9 cellular contexts compared by ENCODE assay signal in the genomic region with DNA sequence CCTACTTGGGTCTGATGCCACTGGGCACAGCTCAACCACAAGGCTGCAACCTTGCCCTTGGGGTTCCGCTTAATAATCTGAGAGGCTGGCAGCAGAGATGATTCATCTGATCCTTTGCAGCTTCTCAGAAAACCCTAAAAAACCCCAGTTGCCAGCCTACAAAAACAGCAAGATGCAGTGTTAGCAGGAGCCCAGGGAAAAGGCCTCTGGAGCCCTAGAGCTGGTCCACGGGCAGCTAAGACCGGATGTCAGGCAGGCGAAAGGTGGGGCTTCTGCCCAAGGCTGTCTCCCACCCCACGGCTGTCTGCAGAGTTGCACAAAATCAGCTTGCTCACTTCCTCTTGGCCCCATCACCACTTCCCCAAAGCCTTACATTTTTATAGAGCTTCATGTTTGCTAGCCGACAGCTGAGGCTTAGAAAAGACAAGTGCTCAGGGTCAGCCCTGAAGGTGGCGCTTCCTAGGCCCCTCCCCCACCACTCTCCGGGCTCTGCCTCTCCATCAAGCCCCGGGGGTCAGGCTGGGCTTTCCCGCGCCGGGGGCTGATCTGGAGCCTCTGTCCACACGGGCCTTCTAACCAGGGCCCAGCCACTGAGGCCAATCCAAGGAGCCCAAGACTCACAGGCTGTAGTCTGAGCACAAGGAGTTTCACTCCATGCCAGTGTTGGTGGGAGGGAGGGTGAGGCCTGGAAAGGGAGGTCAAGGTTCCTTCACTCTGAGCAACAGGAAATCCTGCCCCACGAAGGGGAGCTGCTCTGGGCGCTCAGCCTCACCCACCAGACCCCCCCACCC. TPM values are rescaled to one million over a fixed set of nuclear protein-coding genes. Genes with fewer than 3 reads are reported as not detected.
DNase-seq lines count a peak whose midpoint lies in the region; ATAC-seq and TF ChIP-seq lines count a peak whose summit lies in the region.
"Had no signal": no experiment of that assay in that cellular context is flagged by ENCODE, and none has a peak within 500 bp of the region (broad histone marks: within the 10 kb centered on the region; RNA-seq: fewer than 3 reads in every experiment).

No MANE protein-coding gene starts in this region.

- peak overlapping the region; percentile 86 to 92 for H3K27ac ChIP-seq in right atrium auricular region

- ATAC-seq in GM19372 (IDR thresholded peaks at IDR 0.05; ENCODE audit: low read depth, unreplicated experiment): peak; percentile 42
- ATAC-seq in HG03460 (IDR thresholded peaks at IDR 0.05; ENCODE audit: unreplicated experiment): peak; percentile 53

- H3K4me3 Mint-ChIP-seq in activated naive CD8-positive, alpha-beta T cell treated with anti-CD3 and anti-CD28 coated beads for 36 hours: peak overlapping the region; percentile 70

- no peaks in the 10 kb centered on the region for H3K27me3 Mint-ChIP-seq in activated naive CD8-positive, alpha-beta T cell treated with anti-CD3 and anti-CD28 coated beads for 36 hours

- H3K4me3 ChIP-seq in BJ (ENCODE audit: low read depth, low read length): no peak overlapping the region
- peak overlapping the region; percentile 9 to 41 for H3K4me3 ChIP-seq in right atrium auricular region

- H3K27me3 ChIP-seq in BJ (ENCODE audit: control insufficient read depth, insufficient read depth, low read length) (no peaks in the 10 kb centered on the region; the same call in 1 of the 2 replicates), right atrium auricular region (no peaks in the 10 kb centered on the region)

- DNase-seq in BJ (ENCODE audit: low read depth) (no peak), SIG-M5 treated with dmso at 0.1 percent for 504 hours (lab: John Stamatoyannopoulos, UW; ENCODE audit: unreplicated experiment) (peak; percentile 98), right atrium auricular region (ENCODE audit: low spot score) (peak; percentile 84), retina (peak; percentile 95), NCI-H2029 (lab: John Stamatoyannopoulos, UW) (no peak)
- DNase-seq in activated naive CD8-positive, alpha-beta T cell treated with anti-CD3 and anti-CD28 coated beads for 36 hours: peak; percentile 60

- H3K9me3 ChIP-seq in right atrium auricular region: no peaks in the 10 kb centered on the region

- no peaks in the 10 kb centered on the region for H3K9me3 Mint-ChIP-seq in activated naive CD8-positive, alpha-beta T cell treated with anti-CD3 and anti-CD28 coated beads for 36 hours

- CTCF ChIA-PET in BJ (lab: Yijun Ruan, JAX): interaction anchor here (0.6 to 3.1 kb wide), 55 partner anchors 10 to 266 kb away, joined by 3 to 38 read pairs (median 6); a partner anchor contains a TSS

- H3K4me1 ChIP-seq in right atrium auricular region: peaks cover 0 to 46% of the 10 kb centered on the region in 2 donors

- H3K36me3 Mint-ChIP-seq in activated naive CD8-positive, alpha-beta T cell treated with anti-CD3 and anti-CD28 coated beads for 36 hours: no peaks in the 10 kb centered on the region

- POLR2A ChIA-PET in BJ (lab: Charles Lee): interaction anchor here (0.5 to 1.7 kb wide), 2 partner anchors 231 to 256 kb away, joined by 3 to 5 read pairs; a partner anchor contains a TSS

- peak overlapping the region; percentile 88 for H3K27ac Mint-ChIP-seq in activated naive CD8-positive, alpha-beta T cell treated with anti-CD3 and anti-CD28 coated beads for 36 hours

- H3K36me3 ChIP-seq in BJ (ENCODE audit: control insufficient read depth, insufficient read depth, low read length): no peaks in the 10 kb centered on the region
- no peaks in the 10 kb centered on the region for H3K36me3 ChIP-seq in right atrium auricular region

- H3K4me1 Mint-ChIP-seq in activated naive CD8-positive, alpha-beta T cell treated with anti-CD3 and anti-CD28 coated beads for 36 hours: peaks cover 48% of the 10 kb centered on the region

- TF ChIP-seq CTCF in BJ (IDR thresholded peaks at IDR 0.05; ENCODE audit: insufficient read depth, low read depth, low read length) (peak; percentile 33), right atrium auricular region (IDR thresholded peaks at IDR 0.05) (no peak)

RNA-seq across cellular contexts. Expression of a gene that starts 4.2 kb away (rescaled TPM):
- polyA plus RNA-seq in BJ (2011; rRNA removed): not detected in 2 replicates
- polyA minus RNA-seq in BJ (2011; rRNA and poly(A)+ RNA removed): not detected in 2 replicates
- not detected for total RNA-seq in activated naive CD8-positive, alpha-beta T cell treated with anti-CD3 and anti-CD28 coated beads for 36 hours
- 10 to 100 TPM in 1 of 2 donors, 1 to 10 TPM in 1; 2.0 to 11.3 TPM for total RNA-seq in right atrium auricular region
- total RNA-seq: SK-MEL-5 had no signal

RNA-seq across cellular contexts. Expression of a gene that starts 4.2 kb away (rescaled TPM):
- polyA plus RNA-seq in BJ (2011; rRNA removed): not detected in 2 replicates
- not detected in 2 replicates for polyA minus RNA-seq in BJ (2011; rRNA and poly(A)+ RNA removed)
- not detected for total RNA-seq in activated naive CD8-positive, alpha-beta T cell treated with anti-CD3 and anti-CD28 coated beads for 36 hours
- 1 to 10 TPM in 1 of 2 donors, under 1 TPM in 1; 0.63 to 4.8 TPM for total RNA-seq in right atrium auricular region

RNA-seq across cellular contexts. Expression of a gene that starts 33.8 kb away (rescaled TPM):
- polyA plus RNA-seq in BJ (2011; rRNA removed): 0.48 and 0.71 TPM in 2 replicates
- polyA minus RNA-seq in BJ (2011; rRNA and poly(A)+ RNA removed): 0.05 and 0.67 TPM in 2 replicates
- total RNA-seq in activated naive CD8-positive, alpha-beta T cell treated with anti-CD3 and anti-CD28 coated beads for 36 hours: 1 to 10 TPM; 3.6 to 3.8 TPM
- total RNA-seq in right atrium auricular region: 10 to 100 TPM in 1 of 2 donors, 1 to 10 TPM in 1; 9.6 to 33.6 TPM
- total RNA-seq: SK-MEL-5 had no signal

RNA-seq across cellular contexts. Expression of a gene that starts 58.3 kb away (rescaled TPM):
- polyA plus RNA-seq in BJ (2011; rRNA removed): 224 and 328 TPM in 2 replicates
- polyA minus RNA-seq in BJ (2011; rRNA and poly(A)+ RNA removed): 59.5 and 118 TPM in 2 replicates
- total RNA-seq in activated naive CD8-positive, alpha-beta T cell treated with anti-CD3 and anti-CD28 coated beads for 36 hours: 100 to 1,000 TPM; 407 to 419 TPM
- total RNA-seq in right atrium auricular region: 100 to 1,000 TPM; 297 to 429 TPM

RNA-seq across cellular contexts. Expression of a gene that starts 58.5 kb away (rescaled TPM):
- polyA plus RNA-seq in BJ (2011; rRNA removed): 62.8 and 104 TPM in 2 replicates
- 44.0 and 59.7 TPM in 2 replicates for polyA minus RNA-seq in BJ (2011; rRNA and poly(A)+ RNA removed)
- total RNA-seq in activated naive CD8-positive, alpha-beta T cell treated with anti-CD3 and anti-CD28 coated beads for 36 hours: 10 to 100 TPM; 77.4 to 79.7 TPM
- total RNA-seq in right atrium auricular region: 10 to 100 TPM; 29.9 to 44.0 TPM

Comparison
In these comparisons a context has a peak if more than half of its experiments do, and no peak if none do; other contexts are left out.
1. DNase-seq: peak in SIG-M5 treated with dmso at 0.1 percent for 504 hours (single experiment), activated naive CD8-positive, alpha-beta T cell treated with anti-CD3 and anti-CD28 coated beads for 36 hours (single experiment), right atrium auricular region (single experiment) and retina (single experiment); none in BJ (single experiment) and NCI-H2029 (single experiment).